Comparison of ENCODE assay signal across 8 cellular contexts in the genomic region with DNA sequence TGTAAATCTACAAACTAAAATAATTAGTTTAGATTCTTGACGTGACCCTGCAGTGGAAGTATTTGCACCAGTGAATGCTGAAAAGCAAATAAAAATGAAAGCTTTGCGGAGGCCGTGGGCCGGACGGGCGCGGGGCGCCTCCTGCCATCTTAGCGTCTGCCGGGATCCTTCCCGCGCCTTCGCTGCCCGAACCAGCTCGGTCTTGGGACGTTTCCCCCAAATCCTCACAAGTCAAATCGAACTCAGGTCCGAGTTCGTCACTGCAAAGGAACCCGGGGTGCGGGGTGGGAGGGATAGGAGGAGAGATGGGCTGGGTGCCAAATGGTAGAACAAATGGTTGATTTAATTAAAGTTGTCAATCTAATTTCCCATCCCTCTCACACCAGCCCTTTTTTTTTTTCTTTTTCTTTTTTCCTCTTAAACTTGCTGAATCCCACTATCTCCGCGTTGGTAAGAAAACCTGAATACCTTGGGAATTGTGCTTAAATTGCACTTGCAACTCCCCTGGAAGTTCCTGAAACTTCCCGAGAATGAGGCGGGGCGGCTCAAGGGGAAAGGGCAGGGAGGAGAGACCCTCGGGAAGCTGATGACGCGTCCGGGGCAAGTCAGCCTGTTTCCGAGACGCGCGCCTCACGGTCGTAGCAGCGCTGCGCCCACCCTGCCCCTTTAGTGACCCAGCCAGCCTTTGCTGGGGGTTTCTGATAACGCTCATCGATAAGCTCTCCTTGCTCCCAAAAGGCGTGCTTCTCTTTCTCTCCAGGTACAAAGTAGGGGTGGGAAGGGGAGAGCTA. TPM values are rescaled to one million over a fixed set of nuclear protein-coding genes. Genes with fewer than 3 reads are reported as not detected.
DNase-seq lines count a peak whose midpoint lies in the region; ATAC-seq, FAIRE-seq and TF ChIP-seq lines count a peak whose summit lies in the region.

No MANE protein-coding gene starts in this region.

- H3K27ac ChIP-seq in ACC112 (ENCODE audit: low read depth, low read length) = peak overlapping the region; percentile 80
- H3K27ac ChIP-seq in pancreas = peak overlapping the region; percentile 0 to 83 (median 65)

- H3K4me1 ChIP-seq in ACC112 (ENCODE audit: control insufficient read depth, insufficient read depth, low read length, unreplicated experiment) (peaks cover 31% of the 10 kb centered on the region), pancreas (no peaks in the 10 kb centered on the region)

- H3K36me3 Mint-ChIP-seq in activated naive CD4-positive, alpha-beta T cell treated with anti-CD3 and anti-CD28 coated beads, Interleukin-2, amount 50 U/mL, for 72 hours = peaks cover 5 to 6% of the 10 kb centered on the region in 2 donors

- FAIRE-seq in HTR-8/SVneo (lab: Jason Lieb, UNC) (no peak), pancreas (lab: Jason Lieb, UNC) (no peak)

- H3K27ac Mint-ChIP-seq in activated naive CD4-positive, alpha-beta T cell treated with anti-CD3 and anti-CD28 coated beads, Interleukin-2, amount 50 U/mL, for 72 hours = peak overlapping the region in 1 of 2 donors; percentile 18

- no peaks in the 10 kb centered on the region for H3K9me3 ChIP-seq in pancreas

- ATAC-seq in activated naive CD4-positive, alpha-beta T cell treated with anti-CD3 and anti-CD28 coated beads, Interleukin-2, amount 50 U/mL, for 72 hours = peak; percentile 38 to 63
- ATAC-seq in pancreas = peak; percentile 62 to 71 (median 68)
- no peak for ATAC-seq in HG02885 (IDR thresholded peaks at IDR 0.05; ENCODE audit: poor library complexity, unreplicated experiment)

- H3K9me3 Mint-ChIP-seq in activated naive CD4-positive, alpha-beta T cell treated with anti-CD3 and anti-CD28 coated beads, Interleukin-2, amount 50 U/mL, for 72 hours = no peaks in the 10 kb centered on the region

- H3K4me3 ChIP-seq in ACC112 (ENCODE audit: low read depth, low read length) = peak overlapping the region; percentile 93
- H3K4me3 ChIP-seq in pancreas = peak overlapping the region; percentile 12 to 55 (median 44)

- H2AFZ ChIP-seq in ACC112 (ENCODE audit: low read length, unreplicated experiment) = peak overlapping the region; percentile 51

- H3K79me2 ChIP-seq in ACC112 (ENCODE audit: control insufficient read depth, insufficient read depth, low read length, unreplicated experiment) = peaks cover 65% of the 10 kb centered on the region

- no peaks in the 10 kb centered on the region for H3K27me3 ChIP-seq in ACC112 (ENCODE audit: insufficient read depth, low read length)
- no peaks in the 10 kb centered on the region for H3K27me3 ChIP-seq in pancreas

- intact Hi-C loops in cardiac septum (cut with DNase I) (loop anchor here (5.0 kb wide), 3 partner anchors 215 to 335 kb away; no protein-coding TSS in a partner anchor), pancreas (cut with DNase I) (no loop called here)

- H3K36me3 ChIP-seq in ACC112 (ENCODE audit: insufficient read depth, low read length) (no peaks in the 10 kb centered on the region), pancreas (no peaks in the 10 kb centered on the region)

- 1% methylated on average over 41 of the region's 41 CpGs for WGBS in pancreas, 2 donors

- peak; percentile 43 for DNase-seq in HTR-8/SVneo (ENCODE audit: insufficient read length, low spot score)
- peak in 1 of 2 donors; percentile 20 for DNase-seq in activated naive CD4-positive, alpha-beta T cell treated with anti-CD3 and anti-CD28 coated beads, Interleukin-2, amount 50 U/mL, for 72 hours (ENCODE audit: low spot score in 2 of 2)
- DNase-seq in cardiac septum (ENCODE audit: low spot score) = peak; percentile 79
- DNase-seq in pancreas = peak; percentile 9 to 69 (median 40)
- no peak for DNase-seq in COLO829 (ENCODE audit: low spot score)
- DNase-seq in superior temporal gyrus (ENCODE audit: extremely low spot score) = no peak

- TF ChIP-seq CTCF in pancreas (IDR thresholded peaks at IDR 0.05) = no peak

RNA-seq across cellular contexts. Expression of gene GJA1, which starts 1.7 kb away (rescaled TPM):
- total RNA-seq in activated naive CD4-positive, alpha-beta T cell treated with anti-CD3 and anti-CD28 coated beads, Interleukin-2, amount 50 U/mL, for 72 hours = under 1 TPM; 0.08 to 0.16 TPM
- 268 TPM for total RNA-seq in cardiac septum
- 10 to 100 TPM in 2 of 6 donors, 1 to 10 TPM in 4; 4.9 to 30.0 (median 6.6) TPM for total RNA-seq in pancreas
- 1 to 10 TPM; 3.3 to 6.9 TPM for polyA plus RNA-seq in pancreas

Comparison
In these comparisons a context has a peak if more than half of its experiments do, and no peak if none do; other contexts are left out.
1. DNase-seq: peak in HTR-8/SVneo (single experiment), cardiac septum (single experiment) and pancreas (6 of 6); none in COLO829 (single experiment) and superior temporal gyrus (single experiment).